In genomic region chr3:177816667-177817208, GRCh38 we compare ENCODE assay signal across 13 cellular contexts.
DNase-seq lines count a peak whose midpoint lies in the region; ATAC-seq and TF ChIP-seq lines count a peak whose summit lies in the region.
"Had no signal": no experiment of that assay in that cellular context is flagged by ENCODE, and none has a peak within 500 bp of the region (broad histone marks: within the 10 kb centered on the region; RNA-seq: fewer than 3 reads in every experiment).

No MANE protein-coding gene starts in this region.

- H4K91ac ChIP-seq in trophoblast cell (ENCODE audit: low read depth, low read length) = peak overlapping the region; percentile 14

- H3K27ac ChIP-seq in RWPE1 = no peak overlapping the region
- no peak overlapping the region for H3K27ac ChIP-seq in trophoblast cell (ENCODE audit: low read depth, low read length)

- H3K4me3 ChIP-seq in fibroblast of villous mesenchyme (ENCODE audit: low read depth, low read length) = no peak overlapping the region
- no peak overlapping the region for H3K4me3 ChIP-seq in trophoblast cell (ENCODE audit: low read depth, low read length)
- H3K4me3 ChIP-seq: mucosa of descending colon had no signal

- no peak overlapping the region for H2AK5ac ChIP-seq in trophoblast cell (ENCODE audit: low read length)

- no peak for ATAC-seq in GM21381 (IDR thresholded peaks at IDR 0.05; ENCODE audit: unreplicated experiment)
- ATAC-seq: mucosa of descending colon had no signal

- no peak overlapping the region for H2AFZ ChIP-seq in trophoblast cell (ENCODE audit: insufficient read depth, low read length, poor library complexity)

- H2BK120ac ChIP-seq in trophoblast cell (ENCODE audit: insufficient read depth, low read length, poor library complexity) = peak overlapping the region; percentile 22

- peaks cover 4% of the 10 kb centered on the region for H3K79me1 ChIP-seq in trophoblast cell (ENCODE audit: low read length)

- H4K8ac ChIP-seq in trophoblast cell (ENCODE audit: low read depth, low read length) = no peak overlapping the region

- no peaks in the 10 kb centered on the region for H3K36me3 ChIP-seq in trophoblast cell (ENCODE audit: control insufficient read depth in 1 of 2, insufficient read depth in 2 of 2, low read length in 2 of 2)

- CTCF ChIA-PET in RWPE1 (lab: Yijun Ruan, JAX) = interaction anchor here (0.6 kb wide), 1 partner anchor 143 kb away, joined by 3 read pairs; no protein-coding TSS in a partner anchor

- H3K23ac ChIP-seq in trophoblast cell (ENCODE audit: low read length) = no peak overlapping the region

- no CpG with 5 or more reads among the region's 6 CpGs for WGBS in trophoblast cell (ENCODE audit: extremely low coverage, insufficient coverage, insufficient read length)

- no peak; the same call in 1 of the 2 replicates for TF ChIP-seq CTCF in RWPE1 (conservative IDR thresholded peaks at IDR 0.05; ENCODE audit: low read depth)
- TF ChIP-seq CTCF in fibroblast of villous mesenchyme (IDR thresholded peaks at IDR 0.05; ENCODE audit: insufficient read depth, low read depth, low read length) = no peak

- H2BK5ac ChIP-seq in trophoblast cell (ENCODE audit: low read depth, low read length, poor library complexity) = no peak overlapping the region

- no peak overlapping the region for H3K14ac ChIP-seq in trophoblast cell (ENCODE audit: low read length)

- H4K12ac ChIP-seq in trophoblast cell (ENCODE audit: low read depth, low read length) = no peak overlapping the region

- H3K9ac ChIP-seq in trophoblast cell (ENCODE audit: low read length) = no peak overlapping the region

- H3K79me2 ChIP-seq in trophoblast cell (ENCODE audit: control insufficient read depth, insufficient read depth, low read length, poor library complexity) = no peaks in the 10 kb centered on the region

- POLR2A ChIA-PET in RWPE1 (lab: Yijun Ruan, JAX; ENCODE audit: low non-redundant PET) = no interaction called here

- H3K27me3 ChIP-seq in trophoblast cell (ENCODE audit: insufficient read depth, low read length) = no peaks in the 10 kb centered on the region

- H3K9me3 ChIP-seq in trophoblast cell (ENCODE audit: insufficient read depth, low read depth, low read length) = no peaks in the 10 kb centered on the region
- H3K9me3 ChIP-seq: mucosa of descending colon had no signal

- peak overlapping the region; percentile 84 for H2BK12ac ChIP-seq in trophoblast cell (ENCODE audit: low read length)

- no peak overlapping the region for H3K18ac ChIP-seq in trophoblast cell (ENCODE audit: low read length)

- H3K4me1 ChIP-seq in trophoblast cell (ENCODE audit: control insufficient read depth in 1 of 2, insufficient read depth in 2 of 2, low read length in 2 of 2) = peaks cover 0 to 4% of the 10 kb centered on the region in 2 experiments

- DNase-seq in EH (ENCODE audit: low read depth) (peak; percentile 77), RWPE1 (ENCODE audit: low spot score) (peak; percentile 67), fibroblast of villous mesenchyme (ENCODE audit: low read depth) (peak; percentile 41), trophoblast cell (no peak), amniotic stem cell (lab: John Stamatoyannopoulos, UW) (no peak), NCI-H146 treated with DMSO at 0.1 percent for 48 hours (lab: John Stamatoyannopoulos, UW; ENCODE audit: unreplicated experiment) (no peak)
- no peak for DNase-seq in activated CD4-positive, alpha-beta T cell treated with anti-CD3 and anti-CD28 coated beads, Interleukin-2, amount 50 U/mL, for 4 hours
- DNase-seq: caudate nucleus, GF-D8, mucosa of descending colon, NCI-H1092 treated with DMSO at 0.1 percent for 48 hours, T-helper 9 cell had no signal

- no peak overlapping the region for H3K4ac ChIP-seq in trophoblast cell (ENCODE audit: low read depth, low read length)

- H3K4me2 ChIP-seq in trophoblast cell (ENCODE audit: low read length) = no peak overlapping the region

Comparison
In these comparisons a context has a peak if more than half of its experiments do, and no peak if none do; other contexts are left out.
1. DNase-seq: peak in EH (single experiment), RWPE1 (single experiment) and fibroblast of villous mesenchyme (single experiment); none in trophoblast cell (0 of 2), activated CD4-positive, alpha-beta T cell treated with anti-CD3 and anti-CD28 coated beads, Interleukin-2, amount 50 U/mL, for 4 hours (0 of 2), amniotic stem cell (single experiment) and NCI-H146 treated with DMSO at 0.1 percent for 48 hours (single experiment).